ENCODE assay signal across 8 cellular contexts in the genomic region with DNA sequence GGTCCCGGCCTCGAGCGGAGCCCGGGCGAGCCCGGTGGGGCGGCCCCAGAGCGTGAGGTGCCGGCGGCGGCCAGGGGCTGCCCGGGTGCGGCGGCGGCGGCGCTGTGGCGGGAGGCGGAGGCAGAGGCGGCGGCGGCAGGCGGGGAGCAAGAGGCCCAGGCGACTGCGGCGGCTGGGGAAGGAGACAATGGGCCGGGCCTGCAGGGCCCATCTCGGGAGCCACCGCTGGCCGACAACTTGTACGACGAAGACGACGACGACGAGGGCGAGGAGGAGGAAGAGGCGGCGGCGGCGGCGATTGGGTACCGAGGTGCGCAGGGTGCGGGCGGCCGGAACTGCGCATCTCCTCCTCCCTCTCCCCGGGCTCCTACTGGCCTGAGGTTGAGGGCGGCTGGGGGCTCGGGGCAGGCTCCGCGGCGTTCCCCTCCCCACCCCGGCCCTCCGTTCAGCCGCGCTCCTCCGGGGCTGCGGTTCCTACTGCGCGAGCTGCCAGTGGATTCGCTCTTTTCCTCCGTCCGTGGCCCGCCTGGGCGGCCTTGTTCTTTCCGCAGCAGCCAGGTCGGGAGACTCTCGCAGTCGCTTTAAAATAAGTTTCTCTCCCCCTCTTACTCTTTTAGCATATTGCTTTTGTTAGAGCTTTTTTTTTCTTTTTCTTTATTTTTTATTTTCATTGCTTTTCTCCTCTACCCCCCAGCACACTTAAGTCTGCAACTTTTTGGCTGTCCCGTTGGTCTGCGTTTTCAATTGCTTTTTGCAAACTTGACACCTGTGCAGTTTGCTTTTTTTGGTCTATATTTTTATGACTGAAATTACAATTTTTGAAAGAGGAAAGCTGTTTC.
DNase-seq lines count a peak whose midpoint lies in the region; ATAC-seq and TF ChIP-seq lines count a peak whose summit lies in the region.

No MANE protein-coding gene starts in this region.

- no peaks in the 10 kb centered on the region for H3K9me3 ChIP-seq in OCI-LY3 (ENCODE audit: insufficient read depth, low read length)

- H3K36me3 ChIP-seq in OCI-LY3 (replicated peaks; ENCODE audit: low read depth, low read length) = peaks cover 22% of the 10 kb centered on the region

- peak overlapping the region; percentile 71 for H3K9ac ChIP-seq in OCI-LY3 (ENCODE audit: low read length)

- H3K79me2 ChIP-seq in OCI-LY3 (ENCODE audit: low read length) = peaks cover 29% of the 10 kb centered on the region

- DNase-seq in COLO668 (lab: John Stamatoyannopoulos, UW; ENCODE audit: unreplicated experiment) (peak; percentile 73), HS-5 (ENCODE audit: low read depth) (peak; percentile 22), activated T-cell treated with anti-CD3 and anti-CD28 coated beads for 24 hours (ENCODE audit: low read depth) (peak; percentile 68), epithelial cell of esophagus (ENCODE audit: low read depth) (peak; percentile 88), middle frontal gyrus (ENCODE audit: extremely low spot score, low spot score) (peak; percentile 4)
- peak; percentile 70 for DNase-seq in stimulated activated CD8-positive, alpha-beta memory T cell treated with anti-CD3 and anti-CD28 coated beads, Interleukin-15, amount 100 ng/mL, for 48 hours (ENCODE audit: low read depth in 2 of 2)

- H4K20me1 ChIP-seq in OCI-LY3 (ENCODE audit: insufficient read depth, low read length) = peaks cover 4% of the 10 kb centered on the region; the same call in 1 of the 2 replicates

- H3K27ac ChIP-seq in OCI-LY3 (ENCODE audit: low read length) = peak overlapping the region; percentile 71

- no peaks in the 10 kb centered on the region for H3K27me3 ChIP-seq in OCI-LY3 (ENCODE audit: low read depth, low read length)

- H3K4me1 ChIP-seq in OCI-LY3 (ENCODE audit: low read length) = peaks cover 6% of the 10 kb centered on the region

- ATAC-seq in GM21360 (IDR thresholded peaks at IDR 0.05; ENCODE audit: unreplicated experiment) = peak; percentile 53

- no peak for TF ChIP-seq CTCF in OCI-LY3 (IDR thresholded peaks at IDR 0.05; ENCODE audit: low read depth, low read length)
- TF ChIP-seq CTCF in epithelial cell of esophagus (IDR thresholded peaks at IDR 0.05; ENCODE audit: insufficient read depth, low read depth, low read length, missing control alignments) = no peak

- peak overlapping the region; percentile 20; the same call in 1 of the 2 replicates for H2AFZ ChIP-seq in OCI-LY3 (ENCODE audit: low read depth, low read length)

- H3K4me3 ChIP-seq in OCI-LY3 (ENCODE audit: low read length) (peak overlapping the region; percentile 99), epithelial cell of esophagus (ENCODE audit: low read length) (peak overlapping the region; percentile 77)

- H3K4me2 ChIP-seq in OCI-LY3 (ENCODE audit: low read length) = peak overlapping the region; percentile 79

Comparison
In these comparisons a context has a peak if more than half of its experiments do, and no peak if none do; other contexts are left out.
1. Peak in every context shown above with its lines: DNase-seq, ATAC-seq, H3K4me3 ChIP-seq and H3K27ac ChIP-seq.
2. DNase-seq: peak in every context shown above with its lines; median percentile 88 in epithelial cell of esophagus; 73 in COLO668; 70 in stimulated activated CD8-positive, alpha-beta memory T cell treated with anti-CD3 and anti-CD28 coated beads, Interleukin-15, amount 100 ng/mL, for 48 hours; 68 in activated T-cell treated with anti-CD3 and anti-CD28 coated beads for 24 hours; 22 in HS-5; 4 in middle frontal gyrus.